ENCODE assay signal across 8 cellular contexts in the genomic region with DNA sequence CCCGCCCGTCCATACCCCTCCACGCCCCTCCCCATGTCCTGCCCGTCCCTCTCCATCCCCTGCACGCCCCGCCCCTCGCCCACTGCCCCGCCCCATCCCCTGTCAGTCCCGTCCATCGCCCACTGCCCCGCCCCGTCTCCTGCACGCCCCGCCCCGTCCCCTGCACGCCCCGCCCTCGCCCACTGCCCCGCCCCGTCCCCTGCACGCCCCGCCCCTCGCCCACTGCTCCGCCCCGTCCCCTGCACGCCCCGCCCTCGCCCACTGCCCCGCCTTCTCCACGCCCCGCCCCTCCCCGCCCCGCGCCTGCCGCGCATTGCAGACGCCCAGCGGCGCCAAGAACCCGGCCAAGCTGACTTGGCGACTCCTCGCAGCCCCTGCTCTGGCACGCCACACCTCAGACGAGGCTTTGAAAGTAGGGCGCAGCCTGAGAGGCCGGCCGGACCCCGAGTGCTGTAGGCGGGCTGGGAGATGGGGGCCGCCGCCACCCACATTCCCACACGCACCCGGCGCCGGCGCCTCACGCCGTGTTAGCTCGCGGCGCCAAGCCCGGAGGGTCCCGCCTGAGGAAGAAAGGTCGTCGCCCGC. TPM values are rescaled to one million over a fixed set of nuclear protein-coding genes. Genes with fewer than 3 reads are reported as not detected.
DNase-seq lines count a peak whose midpoint lies in the region.

Gene RAD21L1 (plus strand): TSS at position 316 of the 585 bp plus-strand sequence. CDS start 2,410 bp downstream, outside the sequence.

- DNase-seq in SIG-M5 treated with dmso at 0.1 percent for 504 hours (lab: John Stamatoyannopoulos, UW; ENCODE audit: unreplicated experiment) (peak; percentile 31), SIG-M5 (lab: John Stamatoyannopoulos, UW) (no peak), NCI-H748 (lab: John Stamatoyannopoulos, UW; ENCODE audit: unreplicated experiment) (peak; percentile 78), activated T-cell treated with anti-CD3 and anti-CD28 coated beads for 4 hours (peak; percentile 75), epithelial cell of prostate (ENCODE audit: low read depth, low spot score) (peak; percentile 8), mucosa of gallbladder (ENCODE audit: low spot score) (peak; percentile 81), SW480 (ENCODE audit: low spot score) (no peak)
- peak; percentile 49 to 58 for DNase-seq in stimulated activated CD8-positive, alpha-beta memory T cell treated with anti-CD3 and anti-CD28 coated beads, Interleukin-15, amount 100 ng/mL, for 4 hours (ENCODE audit: low read depth in 2 of 2)

- H3K27ac ChIP-seq in epithelial cell of prostate, result no peak within 1 kb of the TSS

RNA-seq across cellular contexts. Expression of gene RAD21L1, which starts in this region (rescaled TPM):
- total RNA-seq in mucosa of gallbladder, result not detected

Comparison
In these comparisons a context has a peak if more than half of its experiments do, and no peak if none do; other contexts are left out.
1. DNase-seq: peak in SIG-M5 treated with dmso at 0.1 percent for 504 hours (single experiment), NCI-H748 (single experiment), activated T-cell treated with anti-CD3 and anti-CD28 coated beads for 4 hours (single experiment), epithelial cell of prostate (single experiment) and stimulated activated CD8-positive, alpha-beta memory T cell treated with anti-CD3 and anti-CD28 coated beads, Interleukin-15, amount 100 ng/mL, for 4 hours (2 of 2); none in SIG-M5 (single experiment) and SW480 (single experiment).
2. Peak in DNase-seq in mucosa of gallbladder; RNA of the gene not detected or under 1 TPM.